Comparison of ENCODE assay signal across 8 cellular contexts in genomic region chr18:11324956-11325873, GRCh38.
DNase-seq lines count a peak whose midpoint lies in the region; ATAC-seq and TF ChIP-seq lines count a peak whose summit lies in the region.

No MANE protein-coding gene starts in this region.

- intact Hi-C loops in ovary (cut with DNase I) = no loop called here

- no peak overlapping the region for H3K27ac ChIP-seq in ovary
- H3K27ac ChIP-seq in substantia nigra (ENCODE audit: low read depth, low read length, poor library complexity, severe bottlenecking) = no peak overlapping the region

- no peaks in the 10 kb centered on the region for H3K27me3 ChIP-seq in ovary

- no peak for TF ChIP-seq CTCF in ovary (IDR thresholded peaks at IDR 0.05)

- ATAC-seq in GM21447 (IDR thresholded peaks at IDR 0.05; ENCODE audit: unreplicated experiment) (peak; percentile 86), HG03565 (IDR thresholded peaks at IDR 0.05; ENCODE audit: unreplicated experiment) (peak; percentile 93)

- WGBS in ovary, 3 donors = 52 to 68% (median 61%) methylated on average over 4 of the region's 4 CpGs

- H3K4me1 ChIP-seq in ovary (ENCODE audit: insufficient read depth) = no peaks in the 10 kb centered on the region

- no peak for TF ChIP-seq EP300 in ovary (IDR thresholded peaks at IDR 0.05)

- H3K36me3 ChIP-seq in ovary = no peaks in the 10 kb centered on the region

- TF ChIP-seq POLR2A in ovary (IDR thresholded peaks at IDR 0.05) = no peak
- TF ChIP-seq POLR2A in erythroblast (IDR thresholded peaks at IDR 0.05; ENCODE audit: low read length) = no peak

- no peaks in the 10 kb centered on the region for H3K9me3 ChIP-seq in ovary

- DNase-seq in Daoy (ENCODE audit: low read depth) = peak; percentile 73
- DNase-seq in fibroblast of gingiva (ENCODE audit: low read depth) = peak; percentile 74
- DNase-seq in ovary = no peak
- DNase-seq in erythroblast (lab: John Stamatoyannopoulos, UW) = no peak
- no peak for DNase-seq in substantia nigra (lab: John Stamatoyannopoulos, UW)
- no peak for DNase-seq in NCI-H1930 (lab: John Stamatoyannopoulos, UW)

- no peak overlapping the region for H3K4me3 ChIP-seq in ovary

Comparison
In these comparisons a context has a peak if more than half of its experiments do, and no peak if none do; other contexts are left out.
1. DNase-seq: peak in Daoy (single experiment) and fibroblast of gingiva (single experiment); none in ovary (0 of 5), erythroblast (0 of 2), substantia nigra (0 of 49) and NCI-H1930 (0 of 2).